Comparison of ENCODE assay signal across 15 cellular contexts in the genomic region with DNA sequence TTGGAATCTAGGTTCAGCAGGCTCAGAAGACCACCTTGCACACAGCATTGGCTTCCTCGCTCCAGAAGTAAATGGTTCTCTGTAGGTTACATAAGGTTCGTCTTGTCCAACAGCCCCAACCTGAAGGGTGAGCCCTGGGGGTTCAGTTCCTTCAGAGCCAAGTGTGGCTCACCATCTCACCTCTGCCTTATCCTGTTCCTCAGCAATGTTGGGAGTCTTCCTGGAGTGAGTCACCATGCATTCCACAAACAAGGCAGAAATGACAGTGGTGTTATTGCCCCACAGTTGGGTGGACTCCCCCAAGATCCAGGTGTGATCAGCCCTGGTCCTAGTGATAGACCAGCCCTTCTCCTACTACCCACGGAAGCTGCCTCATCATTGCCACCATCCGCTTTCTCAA. TPM values are rescaled to one million over a fixed set of nuclear protein-coding genes. Genes with fewer than 3 reads are reported as not detected.
DNase-seq lines count a peak whose midpoint lies in the region; ATAC-seq, FAIRE-seq and TF ChIP-seq lines count a peak whose summit lies in the region.
"Had no signal": no experiment of that assay in that cellular context is flagged by ENCODE, and none has a peak within 500 bp of the region (broad histone marks: within the 10 kb centered on the region; RNA-seq: fewer than 3 reads in every experiment).

No MANE protein-coding gene starts in this region.

- H4K20me1 ChIP-seq in PC-9 (ENCODE audit: insufficient read depth) = no peaks in the 10 kb centered on the region

- POLR2A ChIA-PET in PC-9 (lab: Charles Lee; ENCODE audit: unreplicated experiment) = no interaction called here

- BruUV-seq in PC-9 (replicated peaks; lab: Mats Ljungman, UMichigan) = no TSS peak

- peak overlapping the region; percentile 56 for H3K4me2 ChIP-seq in PC-9
- H3K4me2 ChIP-seq: A549 had no signal

- no peaks in the 10 kb centered on the region for H3K79me2 ChIP-seq in PC-9 (ENCODE audit: low read depth)

- H3K9me3 ChIP-seq in PC-9 (ENCODE audit: insufficient read depth, low read depth) = no peaks in the 10 kb centered on the region
- H3K9me3 ChIP-seq: A549, Peyer's patch had no signal

- no peaks in the 10 kb centered on the region for H3K9me2 ChIP-seq in PC-9 (ENCODE audit: insufficient read depth)

- DNase-seq in H54 (ENCODE audit: insufficient read length, low spot score) = peak; percentile 19
- peak; percentile 87 to 99 for DNase-seq in PC-9
- DNase-seq in epithelial cell of prostate (ENCODE audit: low read depth, low spot score) = peak; percentile 45
- peak; percentile 30 for DNase-seq in mesenteric fat pad (ENCODE audit: low spot score)
- DNase-seq in NCI-H2227 treated with DMSO at 0.1 percent for 48 hours (lab: John Stamatoyannopoulos, UW) = no peak
- DNase-seq: C1 segment of cervical spinal cord, H7, NCI-H1417 treated with DMSO at 0.1 percent for 48 hours, NCI-H1930, SHP77 had no signal

- no peaks in the 10 kb centered on the region for H3K36me3 ChIP-seq in PC-9 (ENCODE audit: low read depth)
- H3K36me3 ChIP-seq: Peyer's patch had no signal

- H2AFZ ChIP-seq in PC-9 = no peak overlapping the region

- peaks cover 44% of the 10 kb centered on the region for H3F3A ChIP-seq in PC-9 (ENCODE audit: insufficient read depth, low read depth)

- ATAC-seq in GM21723 (IDR thresholded peaks at IDR 0.05; ENCODE audit: unreplicated experiment) = no peak
- ATAC-seq in GM19467 (IDR thresholded peaks at IDR 0.05; ENCODE audit: unreplicated experiment) = no peak
- ATAC-seq in GM21619 (IDR thresholded peaks at IDR 0.05; ENCODE audit: unreplicated experiment) = no peak

- TF ChIP-seq POLR2A in H54 (IDR thresholded peaks at IDR 0.05; ENCODE audit: low read depth, low read length) = no peak

- intact Hi-C loops in PC-9 (cut with micrococcal nuclease; ENCODE audit: unreplicated experiment) = loop anchor here (1.0 to 2.0 kb wide), 2 partner anchors 16 to 56 kb away; no protein-coding TSS in a partner anchor

- peak overlapping the region; percentile 64 for H3K27ac ChIP-seq in PC-9
- H3K27ac ChIP-seq in epithelial cell of prostate = no peak overlapping the region
- H3K27ac ChIP-seq: A549 had no signal

- no peaks in the 10 kb centered on the region for H3K27me3 ChIP-seq in PC-9 (ENCODE audit: insufficient read depth, low read depth)
- H3K27me3 ChIP-seq: Peyer's patch had no signal

- TF ChIP-seq CTCF in PC-9 (conservative IDR thresholded peaks at IDR 0.05) = no peak

- CTCF ChIA-PET in PC-9 (lab: Charles Lee) = no interaction called here

- H3K4me1 ChIP-seq in PC-9 (replicated peaks; ENCODE audit: insufficient read depth) = peaks cover 42% of the 10 kb centered on the region
- H3K4me1 ChIP-seq: A549 had no signal

- FAIRE-seq in H54 (lab: Jason Lieb, UNC) = no peak
- FAIRE-seq: A549 had no signal

- H3K4me3 ChIP-seq in PC-9 = no peak overlapping the region
- H3K4me3 ChIP-seq: A549, Peyer's patch had no signal

RNA-seq across cellular contexts. Expression of gene SMPD3, which starts 26.8 kb away (rescaled TPM):
- total RNA-seq in PC-9 (2021) (0.30 and 0.94 TPM in 2 replicates), mesenteric fat pad (0.58 TPM)
